30 cellular contexts compared by ENCODE assay signal in the genomic region with DNA sequence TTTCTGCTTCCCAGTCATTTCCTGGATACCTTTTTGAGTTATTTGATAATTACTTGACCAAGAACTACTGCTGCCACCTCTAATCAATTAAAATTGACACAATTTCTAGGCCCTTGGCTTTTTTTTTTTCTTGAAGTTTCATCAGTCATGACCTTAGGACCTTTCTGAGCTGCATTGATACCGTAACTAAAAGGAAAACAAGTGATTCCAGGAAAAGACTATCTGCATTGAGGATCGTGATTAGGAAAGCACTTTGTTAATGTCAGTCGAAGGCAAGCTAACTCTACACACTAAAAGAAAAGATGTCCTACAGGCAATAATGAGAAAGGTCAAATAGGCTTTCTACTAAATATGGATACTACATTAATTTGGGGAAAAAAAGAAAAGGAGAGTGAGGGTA.
"Had no signal": no experiment of that assay in that cellular context is flagged by ENCODE, and none has a peak within 500 bp of the region (broad histone marks: within the 10 kb centered on the region; RNA-seq: fewer than 3 reads in every experiment).

No MANE protein-coding gene starts in this region.

- H3K36me3 Mint-ChIP-seq: natural killer cell treated with Interleukin-12 subunit alpha and Interleukin-12 subunit beta and Interleukin-15 and Interleukin-18, amount 100 ng/mL, for 72 hours; stimulated activated effector memory CD8-positive, alpha-beta T cell treated with anti-CD3 and anti-CD28 coated beads, Interleukin-12 subunit alpha, Interleukin-12 subunit beta, amount 100 ng/mL, for 72 hours had no signal

- H3K9ac ChIP-seq: parathyroid adenoma had no signal

- H3K4me1 ChIP-seq: parathyroid adenoma, psoas muscle, thyroid gland, tibial nerve, upper lobe of left lung, vagina had no signal

- H2AFZ ChIP-seq: parathyroid adenoma had no signal

- H3K4me3 Mint-ChIP-seq: naive thymus-derived CD8-positive, alpha-beta T cell; natural killer cell treated with Interleukin-12 subunit alpha and Interleukin-12 subunit beta and Interleukin-15 and Interleukin-18, amount 100 ng/mL, for 72 hours; neural crest cell; stimulated activated effector memory CD8-positive, alpha-beta T cell treated with anti-CD3 and anti-CD28 coated beads, Interleukin-12 subunit alpha, Interleukin-12 subunit beta, amount 100 ng/mL, for 72 hours; stimulated activated naive B cell treated with anti-CD40 and anti-IgM and Interleukin-4, amounts not matched to agents 10 μg/mL and 1 μg/mL and 100 μg/mL, for 72 hours; stimulated activated naive CD8-positive, alpha-beta T cell treated with anti-CD3 and anti-CD28 coated beads, Interleukin-15, Interleukin-2, amounts not matched to agents 100 ng/mL and 50 ng/mL, for 24 hours had no signal

- H3K27me3 ChIP-seq: neutrophil, ovary, right lobe of liver, sigmoid colon, stomach, thyroid gland, tibial nerve, upper lobe of left lung, vagina had no signal

- H3K36me3 ChIP-seq: neutrophil, ovary, right lobe of liver, sigmoid colon, stomach, thoracic aorta, thyroid gland, tibial nerve, upper lobe of left lung, vagina had no signal

- FAIRE-seq: small intestine, urothelium cell line had no signal

- H3K4me1 Mint-ChIP-seq: stimulated activated effector memory CD8-positive, alpha-beta T cell treated with anti-CD3 and anti-CD28 coated beads, Interleukin-12 subunit alpha, Interleukin-12 subunit beta, amount 100 ng/mL, for 72 hours had no signal

- H3K27me3 Mint-ChIP-seq: naive thymus-derived CD8-positive, alpha-beta T cell; natural killer cell treated with Interleukin-12 subunit alpha and Interleukin-12 subunit beta and Interleukin-15 and Interleukin-18, amount 100 ng/mL, for 72 hours; progenitor cell of endocrine pancreas; stimulated activated naive B cell treated with anti-CD40 and anti-IgM and Interleukin-4, amounts not matched to agents 10 μg/mL and 1 μg/mL and 100 μg/mL, for 72 hours; stimulated activated naive CD8-positive, alpha-beta T cell treated with anti-CD3 and anti-CD28 coated beads, Interleukin-15, Interleukin-2, amounts not matched to agents 100 ng/mL and 50 ng/mL, for 24 hours had no signal

- H3K9me3 ChIP-seq: neutrophil, ovary, psoas muscle, right lobe of liver, sigmoid colon, stomach, thoracic aorta, thyroid gland, tibial nerve, upper lobe of left lung, vagina had no signal

- H3K27ac ChIP-seq: neutrophil, ovary, parathyroid adenoma, psoas muscle, right lobe of liver, sigmoid colon, stomach, thoracic aorta, thyroid gland, tibial nerve, upper lobe of left lung, vagina had no signal

- DNase-seq: naive thymus-derived CD8-positive, alpha-beta T cell; nucleus accumbens; ovary; posterior cingulate gyrus; psoas muscle; right cardiac atrium; right lobe of liver; sigmoid colon; small intestine; stimulated activated CD4-positive, alpha-beta T cell treated with anti-CD3 and anti-CD28 coated beads, Interleukin-15, amount 100 ng/mL, for 24 hours; stimulated activated CD4-positive, alpha-beta T cell treated with anti-CD3 and anti-CD28 coated beads, Interleukin-2, amount 100 ng/mL, for 24 hours; stimulated activated CD4-positive, alpha-beta T cell treated with anti-CD3 and anti-CD28 coated beads, Interleukin-2, amount 100 ng/mL, for 48 hours; stimulated activated CD4-positive, alpha-beta T cell treated with anti-CD3 and anti-CD28 coated beads, Interleukin-4, amount 100 ng/mL, for 24 hours; stimulated activated naive B cell treated with anti-CD40 and anti-IgM and Interleukin-4, amounts not matched to agents 10 μg/mL and 1 μg/mL and 100 μg/mL, for 72 hours; stimulated activated naive CD4-positive, alpha-beta T cell treated with Interleukin-2 at 50 U/mL for 16 hours; stomach; thyroid gland; trophoblast cell; upper lobe of left lung had no signal

- H3K79me2 ChIP-seq: parathyroid adenoma had no signal

- H3K9me3 Mint-ChIP-seq: naive thymus-derived CD8-positive, alpha-beta T cell; natural killer cell treated with Interleukin-12 subunit alpha and Interleukin-12 subunit beta and Interleukin-15 and Interleukin-18, amount 100 ng/mL, for 72 hours; neural crest cell; stimulated activated effector memory CD8-positive, alpha-beta T cell treated with anti-CD3 and anti-CD28 coated beads, Interleukin-12 subunit alpha, Interleukin-12 subunit beta, amount 100 ng/mL, for 72 hours; stimulated activated naive B cell treated with anti-CD40 and anti-IgM and Interleukin-4, amounts not matched to agents 10 μg/mL and 1 μg/mL and 100 μg/mL, for 72 hours; stimulated activated naive CD8-positive, alpha-beta T cell treated with anti-CD3 and anti-CD28 coated beads, Interleukin-15, Interleukin-2, amounts not matched to agents 100 ng/mL and 50 ng/mL, for 24 hours had no signal

- H3K27ac Mint-ChIP-seq: naive thymus-derived CD8-positive, alpha-beta T cell; natural killer cell treated with Interleukin-12 subunit alpha and Interleukin-12 subunit beta and Interleukin-15 and Interleukin-18, amount 100 ng/mL, for 72 hours; progenitor cell of endocrine pancreas; stimulated activated effector memory CD8-positive, alpha-beta T cell treated with anti-CD3 and anti-CD28 coated beads, Interleukin-12 subunit alpha, Interleukin-12 subunit beta, amount 100 ng/mL, for 72 hours; stimulated activated naive B cell treated with anti-CD40 and anti-IgM and Interleukin-4, amounts not matched to agents 10 μg/mL and 1 μg/mL and 100 μg/mL, for 72 hours; stimulated activated naive CD8-positive, alpha-beta T cell treated with anti-CD3 and anti-CD28 coated beads, Interleukin-15, Interleukin-2, amounts not matched to agents 100 ng/mL and 50 ng/mL, for 24 hours had no signal

- ATAC-seq: naive thymus-derived CD8-positive, alpha-beta T cell; natural killer cell treated with Interleukin-12 subunit alpha and Interleukin-12 subunit beta and Interleukin-15 and Interleukin-18, amount 100 ng/mL, for 72 hours; psoas muscle; right cardiac atrium; stimulated activated effector memory CD8-positive, alpha-beta T cell treated with anti-CD3 and anti-CD28 coated beads, Interleukin-12 subunit alpha, Interleukin-12 subunit beta, amount 100 ng/mL, for 72 hours; stimulated activated naive B cell treated with anti-CD40 and anti-IgM and Interleukin-4, amounts not matched to agents 10 μg/mL and 1 μg/mL and 100 μg/mL, for 72 hours had no signal

- H3K4me3 ChIP-seq: ovary, psoas muscle, right lobe of liver, sigmoid colon, stomach, thoracic aorta, thyroid gland, tibial nerve, upper lobe of left lung, vagina had no signal
